ENCODE assay signal across 8 cellular contexts in the genomic region with DNA sequence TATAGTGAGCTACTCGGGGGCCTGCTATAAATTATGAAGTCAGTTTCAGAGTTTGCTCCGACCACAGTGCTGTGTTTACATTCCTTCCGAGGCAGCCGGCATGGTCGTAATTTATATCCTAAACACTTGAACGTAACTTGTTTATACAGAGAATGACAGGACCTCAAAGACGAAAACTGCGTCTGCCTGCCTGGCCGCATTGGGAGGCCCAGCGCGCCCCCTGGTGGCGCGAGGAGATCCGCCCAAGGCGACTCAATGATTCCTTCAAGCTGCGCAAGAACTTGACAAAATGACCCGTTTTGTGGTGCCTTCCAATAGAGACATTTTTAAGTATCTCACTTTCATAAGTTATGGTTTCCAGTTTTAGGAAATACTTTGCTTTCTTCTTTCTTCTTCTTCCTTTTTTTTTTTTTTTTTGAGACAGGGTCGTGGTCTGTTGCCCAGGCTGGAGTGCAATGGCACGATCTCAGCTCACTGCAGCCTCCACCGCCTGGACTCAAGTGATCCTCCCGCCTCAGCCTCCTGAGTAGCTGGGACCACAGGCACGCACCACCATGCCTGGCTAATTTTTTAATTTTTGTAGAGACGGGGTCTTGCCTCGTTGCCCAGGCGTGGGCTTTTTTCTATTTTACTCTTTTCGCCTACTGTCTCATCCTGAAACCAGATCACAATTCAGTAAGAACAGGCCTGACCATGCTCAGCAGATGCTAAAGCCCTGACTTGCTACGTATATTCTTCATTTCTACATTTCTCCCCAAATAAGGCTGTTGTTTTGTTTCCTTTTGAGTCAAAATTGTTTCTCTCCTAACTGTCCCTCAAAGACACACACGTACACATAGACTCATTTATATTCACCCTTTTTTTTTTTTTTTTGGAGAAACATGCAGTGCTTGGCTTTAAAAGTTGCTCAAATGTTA. TPM values are rescaled to one million over a fixed set of nuclear protein-coding genes. Genes with fewer than 3 reads are reported as not detected.
DNase-seq lines count a peak whose midpoint lies in the region; ATAC-seq and TF ChIP-seq lines count a peak whose summit lies in the region.

No MANE protein-coding gene starts in this region.

- no peak overlapping the region for H3K4me3 Mint-ChIP-seq in activated CD4-positive, alpha-beta memory T cell treated with anti-CD3 and anti-CD28 coated beads, Interleukin-2, amount 10 ng/mL, durations not matched to agents 7 days and 5 days
- no peak overlapping the region for H3K4me3 Mint-ChIP-seq in mesothelial cell of epicardium

- TF ChIP-seq CTCF in mesothelial cell of epicardium (IDR thresholded peaks at IDR 0.05; ENCODE audit: unreplicated experiment) = peak; percentile 91

- no peak overlapping the region for H3K27ac Mint-ChIP-seq in activated CD4-positive, alpha-beta memory T cell treated with anti-CD3 and anti-CD28 coated beads, Interleukin-2, amount 10 ng/mL, durations not matched to agents 7 days and 5 days
- H3K27ac Mint-ChIP-seq in mesothelial cell of epicardium = no peak overlapping the region

- no peaks in the 10 kb centered on the region for H3K9me3 Mint-ChIP-seq in activated CD4-positive, alpha-beta memory T cell treated with anti-CD3 and anti-CD28 coated beads, Interleukin-2, amount 10 ng/mL, durations not matched to agents 7 days and 5 days
- no peaks in the 10 kb centered on the region for H3K9me3 Mint-ChIP-seq in mesothelial cell of epicardium

- peak; percentile 93 for DNase-seq in EL
- DNase-seq in NCI-H69 (lab: John Stamatoyannopoulos, UW) = peak; percentile 72
- DNase-seq in activated CD4-positive, alpha-beta memory T cell treated with anti-CD3 and anti-CD28 coated beads, Interleukin-2, amount 10 ng/mL, durations not matched to agents 7 days and 5 days = peak; percentile 73
- peak; percentile 34 for DNase-seq in effector CD8-positive, alpha-beta T cell (lab: John Stamatoyannopoulos, UW)
- DNase-seq in mesothelial cell of epicardium (ENCODE audit: low spot score in 2 of 2, unreplicated experiment in 2 of 2) = peak in 1 of 2 experiments; percentile 82
- peak; percentile 25 to 51 for DNase-seq in stimulated activated CD8-positive, alpha-beta memory T cell treated with anti-CD3 and anti-CD28 coated beads, Interleukin-4, amount 100 ng/mL, for 1 hour (ENCODE audit: low read depth in 2 of 2, low spot score in 1 of 2)

- peaks cover 57% of the 10 kb centered on the region for H3K27me3 Mint-ChIP-seq in activated CD4-positive, alpha-beta memory T cell treated with anti-CD3 and anti-CD28 coated beads, Interleukin-2, amount 10 ng/mL, durations not matched to agents 7 days and 5 days
- peaks cover 93% of the 10 kb centered on the region for H3K27me3 Mint-ChIP-seq in mesothelial cell of epicardium (ENCODE audit: low read depth)

- POLR2A ChIA-PET in activated CD4-positive, alpha-beta memory T cell treated with anti-CD3 and anti-CD28 coated beads, Interleukin-2, amount 10 ng/mL, durations not matched to agents 7 days and 5 days (lab: Charles Lee) = interaction anchor here (0.7 kb wide), 1 partner anchor 50 kb away, joined by 4 read pairs; no protein-coding TSS in a partner anchor

- ATAC-seq in HG02763 (IDR thresholded peaks at IDR 0.05; ENCODE audit: unreplicated experiment) (peak; percentile 50), GM18907 (IDR thresholded peaks at IDR 0.05; ENCODE audit: unreplicated experiment) (no peak)

- H3K4me1 Mint-ChIP-seq in activated CD4-positive, alpha-beta memory T cell treated with anti-CD3 and anti-CD28 coated beads, Interleukin-2, amount 10 ng/mL, durations not matched to agents 7 days and 5 days = peaks cover 5% of the 10 kb centered on the region
- peaks cover 4% of the 10 kb centered on the region for H3K4me1 Mint-ChIP-seq in mesothelial cell of epicardium

- CTCF ChIA-PET in activated CD4-positive, alpha-beta memory T cell treated with anti-CD3 and anti-CD28 coated beads, Interleukin-2, amount 10 ng/mL, durations not matched to agents 7 days and 5 days (lab: Charles Lee) = interaction anchor here (0.6 to 2.4 kb wide), 27 partner anchors 8 to 843 kb away, joined by 3 to 24 read pairs (median 3); no protein-coding TSS in a partner anchor

- H3K36me3 Mint-ChIP-seq in activated CD4-positive, alpha-beta memory T cell treated with anti-CD3 and anti-CD28 coated beads, Interleukin-2, amount 10 ng/mL, durations not matched to agents 7 days and 5 days (ENCODE audit: low read depth) = no peaks in the 10 kb centered on the region
- H3K36me3 Mint-ChIP-seq in mesothelial cell of epicardium = no peaks in the 10 kb centered on the region

RNA-seq across cellular contexts. Expression of gene FOXF2, which starts 7.8 kb away (rescaled TPM):
- total RNA-seq in activated CD4-positive, alpha-beta memory T cell treated with anti-CD3 and anti-CD28 coated beads, Interleukin-2, amount 10 ng/mL, durations not matched to agents 7 days and 5 days = not detected
- 0.13 to 0.27 TPM in 2 of 3 replicates, not detected in the other for total RNA-seq in mesothelial cell of epicardium
